In genomic region chrX:49829016-49829415, GRCh38 we compare ENCODE assay signal across 36 cellular contexts. TPM values are rescaled to one million over a fixed set of nuclear protein-coding genes. Genes with fewer than 3 reads are reported as not detected.
DNase-seq lines count a peak whose midpoint lies in the region; ATAC-seq and TF ChIP-seq lines count a peak whose summit lies in the region.
"Had no signal": no experiment of that assay in that cellular context is flagged by ENCODE, and none has a peak within 500 bp of the region (broad histone marks: within the 10 kb centered on the region; RNA-seq: fewer than 3 reads in every experiment).

Gene PAGE4 (plus strand): TSS chrX:49829303. CDS start chrX:49830429, 1,126 bp downstream.

- H3F3A ChIP-seq in PC-3 (ENCODE audit: low read length, unreplicated experiment): no peaks in the 10 kb centered on the region

- intact Hi-C loops in HCT116 (cut with micrococcal nuclease) (no loop called here), PC-3 (cut with micrococcal nuclease) (no loop called here), prostate gland (cut with DNase I) (no loop called here)

- no peak within 1 kb of the TSS for H3K4me2 ChIP-seq in HCT116 (ENCODE audit: low read length)
- no peak within 1 kb of the TSS for H3K4me2 ChIP-seq in PC-3 (ENCODE audit: low read length)

- DNase-seq in DMS 273 (lab: John Stamatoyannopoulos, UW; ENCODE audit: unreplicated experiment): peak; percentile 31
- DNase-seq in DMS 273 treated with DMSO at 0.1 percent for 48 hours (lab: John Stamatoyannopoulos, UW): no peak
- peak; percentile 6 for DNase-seq in HCT116 (ENCODE audit: low read depth, low spot score)
- DNase-seq in PC-3: peak; percentile 4
- no peak for DNase-seq in prostate gland (ENCODE audit: low spot score)
- DNase-seq in HFFc6: no peak
- no peak for DNase-seq in OCI-M2 (lab: John Stamatoyannopoulos, UW; ENCODE audit: unreplicated experiment)
- DNase-seq: activated CD4-positive, alpha-beta T cell treated with anti-CD3 and anti-CD28 coated beads, Interleukin-2, amount 50 U/mL, for 4 hours; activated CD4-positive, CD25-positive, alpha-beta regulatory T cell; amygdala; CD4-positive, alpha-beta memory T cell; GF-D8; GOT3; hippocampal formation; KBM-7; left ventricle myocardium inferior; MM.1S; naive B cell; NCI-H1436; NCI-H2081 treated with DMSO at 0.1 percent for 48 hours; NCI-H446 treated with DMSO at 0.1 percent for 48 hours; nucleus accumbens; Peyer's patch; psoas muscle; stimulated activated CD4-positive, alpha-beta T cell treated with anti-CD3 and anti-CD28 coated beads, Interleukin-4, amount 100 ng/mL, for 4 hours; T-helper 1 cell had no signal

- TF ChIP-seq POLR2A in HCT116 (IDR thresholded peaks at IDR 0.05; ENCODE audit: borderline replicate concordance, extremely low read depth, insufficient read depth, insufficient read length): no peak
- no peak for TF ChIP-seq POLR2A in prostate gland (IDR thresholded peaks at IDR 0.05)

- H3K9me3 ChIP-seq in HCT116 (ENCODE audit: control insufficient read depth in 1 of 2, insufficient read depth in 1 of 2, low read depth in 1 of 2, low read length in 2 of 2) (no peaks in the 10 kb centered on the region), PC-3 (ENCODE audit: low read length) (no peaks in the 10 kb centered on the region), prostate gland (no peaks in the 10 kb centered on the region)
- H3K9me3 ChIP-seq: gastroesophageal sphincter, left ventricle myocardium inferior, Peyer's patch, psoas muscle had no signal

- H3K79me2 ChIP-seq in HCT116 (ENCODE audit: insufficient read depth, low read length) (no peaks in the 10 kb centered on the region), PC-3 (ENCODE audit: low read length) (no peaks in the 10 kb centered on the region)

- WGBS in prostate gland: 58% methylated on average over 7 of the region's 8 CpGs

- H3K4me1 Mint-ChIP-seq in HFFc6 (ENCODE audit: low read depth): no peaks in the 10 kb centered on the region
- H3K4me1 Mint-ChIP-seq: activated naive CD4-positive, alpha-beta T cell treated with anti-CD3 and anti-CD28 coated beads, Interleukin-2, amount 50 U/mL, for 24 hours; CD4-positive, alpha-beta memory T cell; naive B cell; stimulated activated memory B cell treated with anti-CD40 and anti-IgM and Interleukin-4, amounts not matched to agents 10 μg/mL and 1 μg/mL and 100 μg/mL, for 72 hours had no signal

- H2AFZ ChIP-seq in HCT116 (ENCODE audit: low read depth, low read length, poor library complexity, severe bottlenecking) (no peak within 1 kb of the TSS), PC-3 (ENCODE audit: low read length) (no peak within 1 kb of the TSS)

- CTCF ChIA-PET in HCT116 (lab: Charles Lee): no interaction called here
- CTCF ChIA-PET in PC-3 (lab: Charles Lee): no interaction called here

- TF ChIP-seq CTCF in HCT116 (IDR thresholded peaks at IDR 0.05 in 2 of 3, conservative IDR thresholded peaks at IDR 0.05 in 1 of 3; ENCODE audit: borderline replicate concordance in 1 of 3, insufficient read depth in 1 of 3, low read depth in 2 of 3, low read length in 2 of 3) (peak in 2 of 3 experiments; percentile 16 to 27; a peak in 2 of 6 replicates), PC-3 (conservative IDR thresholded peaks at IDR 0.05; ENCODE audit: low read depth, low read length) (no peak), prostate gland (IDR thresholded peaks at IDR 0.05) (no peak), HFFc6 (IDR thresholded peaks at IDR 0.05) (no peak)

- no peak within 1 kb of the TSS for H3K27ac Mint-ChIP-seq in HFFc6
- H3K27ac Mint-ChIP-seq: activated naive CD4-positive, alpha-beta T cell treated with anti-CD3 and anti-CD28 coated beads, Interleukin-2, amount 50 U/mL, for 24 hours; CD4-positive, alpha-beta memory T cell; naive B cell; stimulated activated memory B cell treated with anti-CD40 and anti-IgM and Interleukin-4, amounts not matched to agents 10 μg/mL and 1 μg/mL and 100 μg/mL, for 72 hours had no signal

- TF ChIP-seq RAD21 in HCT116 (IDR thresholded peaks at IDR 0.05; ENCODE audit: low read depth): no peak

- peak; percentile 89 for ATAC-seq in HCT116
- no peak for ATAC-seq in PC-3
- no peak for ATAC-seq in GM18870 (IDR thresholded peaks at IDR 0.05; ENCODE audit: unreplicated experiment)
- ATAC-seq: gastroesophageal sphincter; psoas muscle; stimulated activated memory B cell treated with anti-CD40 and anti-IgM and Interleukin-4, amounts not matched to agents 10 μg/mL and 1 μg/mL and 100 μg/mL, for 72 hours had no signal

- H3K36me3 ChIP-seq in HCT116 (ENCODE audit: control insufficient read depth in 1 of 2, insufficient read depth in 2 of 2, low read length in 2 of 2): no peaks in the 10 kb centered on the region
- no peaks in the 10 kb centered on the region for H3K36me3 ChIP-seq in PC-3 (ENCODE audit: low read depth, low read length)
- no peaks in the 10 kb centered on the region for H3K36me3 ChIP-seq in prostate gland
- H3K36me3 ChIP-seq: gastroesophageal sphincter, left ventricle myocardium inferior, Peyer's patch had no signal

- H3K9me2 ChIP-seq in HCT116 (ENCODE audit: insufficient read depth): no peaks in the 10 kb centered on the region
- H3K9me2 ChIP-seq in PC-3 (replicated peaks; ENCODE audit: low read length): no peaks in the 10 kb centered on the region

- H3K4me1 ChIP-seq in HCT116 (ENCODE audit: control insufficient read depth in 1 of 2, insufficient read depth in 2 of 2, low read length in 2 of 2) (no peaks in the 10 kb centered on the region), PC-3 (ENCODE audit: insufficient read depth, low read length) (no peaks in the 10 kb centered on the region), prostate gland (replicated peaks) (no peaks in the 10 kb centered on the region)
- H3K4me1 ChIP-seq: gastroesophageal sphincter, left ventricle myocardium inferior, Peyer's patch, psoas muscle had no signal

- H3K4me3 ChIP-seq in HCT116 (replicated peaks in 1 of 2; ENCODE audit: low read depth in 1 of 2, low read length in 2 of 2): no peak within 1 kb of the TSS
- no peak within 1 kb of the TSS for H3K4me3 ChIP-seq in PC-3 (ENCODE audit: low read length)
- H3K4me3 ChIP-seq in prostate gland: no peak within 1 kb of the TSS
- H3K4me3 ChIP-seq: gastroesophageal sphincter, left ventricle myocardium inferior, Peyer's patch, psoas muscle had no signal

- H3K9ac ChIP-seq in HCT116 (ENCODE audit: low read length) (no peak within 1 kb of the TSS), PC-3 (ENCODE audit: low read length) (no peak within 1 kb of the TSS)

- H3K4me3 Mint-ChIP-seq in HFFc6: no peak within 1 kb of the TSS
- H3K4me3 Mint-ChIP-seq: activated naive CD4-positive, alpha-beta T cell treated with anti-CD3 and anti-CD28 coated beads, Interleukin-2, amount 50 U/mL, for 24 hours; CD4-positive, alpha-beta memory T cell; naive B cell; stimulated activated memory B cell treated with anti-CD40 and anti-IgM and Interleukin-4, amounts not matched to agents 10 μg/mL and 1 μg/mL and 100 μg/mL, for 72 hours had no signal

- H3K27ac ChIP-seq in HCT116 (ENCODE audit: low read depth, low read length) (no peak within 1 kb of the TSS), PC-3 (ENCODE audit: low read length) (no peak within 1 kb of the TSS), prostate gland (no peak within 1 kb of the TSS)
- H3K27ac ChIP-seq: 22Rv1, gastroesophageal sphincter, left ventricle myocardium inferior, Peyer's patch, psoas muscle had no signal

- POLR2A ChIA-PET in HCT116 (lab: Charles Lee) (no interaction called here), PC-3 (lab: Charles Lee; ENCODE audit: unreplicated experiment) (no interaction called here)

- peaks cover 19% of the 10 kb centered on the region for H3K27me3 ChIP-seq in HCT116 (ENCODE audit: insufficient read depth, low read length)
- H3K27me3 ChIP-seq in PC-3 (ENCODE audit: low read length): peaks cover 47% of the 10 kb centered on the region
- no peaks in the 10 kb centered on the region for H3K27me3 ChIP-seq in prostate gland (replicated peaks; ENCODE audit: insufficient read depth)
- H3K27me3 ChIP-seq: gastroesophageal sphincter, Peyer's patch had no signal

- no peaks in the 10 kb centered on the region for H3K36me3 Mint-ChIP-seq in HFFc6 (ENCODE audit: low read depth)
- H3K36me3 Mint-ChIP-seq: activated naive CD4-positive, alpha-beta T cell treated with anti-CD3 and anti-CD28 coated beads, Interleukin-2, amount 50 U/mL, for 24 hours; CD4-positive, alpha-beta memory T cell; naive B cell; stimulated activated memory B cell treated with anti-CD40 and anti-IgM and Interleukin-4, amounts not matched to agents 10 μg/mL and 1 μg/mL and 100 μg/mL, for 72 hours had no signal

- RAD21 ChIA-PET in HCT116 (lab: Charles Lee; ENCODE audit: low non-redundant PET in 1 of 2, low total read pairs in 2 of 2, uncharacterized antibody in 2 of 2, unreplicated experiment in 2 of 2): no interaction called here

- no TSS peak for BruUV-seq in HCT116 (replicated peaks; lab: Mats Ljungman, UMichigan)
- no TSS peak for BruUV-seq in PC-3 (replicated peaks; lab: Mats Ljungman, UMichigan)

- no peaks in the 10 kb centered on the region for H3K9me3 Mint-ChIP-seq in HFFc6
- H3K9me3 Mint-ChIP-seq: activated naive CD4-positive, alpha-beta T cell treated with anti-CD3 and anti-CD28 coated beads, Interleukin-2, amount 50 U/mL, for 24 hours; CD4-positive, alpha-beta memory T cell; naive B cell; stimulated activated memory B cell treated with anti-CD40 and anti-IgM and Interleukin-4, amounts not matched to agents 10 μg/mL and 1 μg/mL and 100 μg/mL, for 72 hours had no signal

- no peaks in the 10 kb centered on the region for H4K20me1 ChIP-seq in HCT116 (ENCODE audit: insufficient read depth)
- H4K20me1 ChIP-seq in PC-3 (ENCODE audit: low read length): no peaks in the 10 kb centered on the region

- no peaks in the 10 kb centered on the region for H3K27me3 Mint-ChIP-seq in HFFc6 (ENCODE audit: insufficient read depth)

TF ChIP-seq in HCT116, 20 proteins besides CTCF, POLR2A, EP300 and RAD21 (continues in another document):
- TF ChIP-seq EGR1 (IDR thresholded peaks at IDR 0.05; ENCODE audit: low read depth) (no peak), JUND (IDR thresholded peaks at IDR 0.05) (no peak), FOSL1 (IDR thresholded peaks at IDR 0.05; ENCODE audit: low read depth) (no peak), ELF1 (IDR thresholded peaks at IDR 0.05; ENCODE audit: borderline replicate concordance, low read depth) (no peak)

RNA-seq across cellular contexts. Expression of gene PAGE4, which starts in this region (rescaled TPM):
- total RNA-seq in HCT116 (2021; ENCODE audit: unreplicated experiment) (not detected), PC-3 (2014; rRNA removed) (not detected in 2 replicates), prostate gland (10 to 100 TPM; 26.5 to 31.5 TPM)
- 0.21 and 0.27 TPM in 2 replicates for polyA plus RNA-seq in HCT116 (2012)
- total RNA-seq in HFFc6 (2021; fragmentation: NEBNext Ultra II Directional; extraction: Animal tissue kit (Norgen Biotek cat#: 25700)): not detected
- total RNA-seq: CD4-positive, alpha-beta memory T cell; chondrocyte; endothelial cell of umbilical vein; fibroblast of lung; left ventricle myocardium inferior; mesenteric fat pad; Peyer's patch; ureter had no signal
- polyA plus RNA-seq: CD4-positive, alpha-beta memory T cell; endothelial cell of umbilical vein; fibroblast of lung had no signal

Comparison
In these comparisons a context has a peak if more than half of its experiments do, and no peak if none do; other contexts are left out.
1. RNA of gene PAGE4 (total RNA-seq): 26.5 to 31.5 TPM in prostate gland; not detected in HCT116 (single experiment), not detected in PC-3 and not detected in HFFc6; every median in the first group is over 10 times any median in the second.
2. Peak in DNase-seq and ATAC-seq in HCT116; RNA of the gene not detected or under 1 TPM.
3. Peak in DNase-seq in PC-3; RNA of the gene not detected or under 1 TPM.
4. CTCF ChIP-seq: peak in HCT116 (2 of 3); none in PC-3 (single experiment), prostate gland (0 of 4) and HFFc6 (single experiment).